20 cellular contexts compared by ENCODE assay signal in the genomic region with DNA sequence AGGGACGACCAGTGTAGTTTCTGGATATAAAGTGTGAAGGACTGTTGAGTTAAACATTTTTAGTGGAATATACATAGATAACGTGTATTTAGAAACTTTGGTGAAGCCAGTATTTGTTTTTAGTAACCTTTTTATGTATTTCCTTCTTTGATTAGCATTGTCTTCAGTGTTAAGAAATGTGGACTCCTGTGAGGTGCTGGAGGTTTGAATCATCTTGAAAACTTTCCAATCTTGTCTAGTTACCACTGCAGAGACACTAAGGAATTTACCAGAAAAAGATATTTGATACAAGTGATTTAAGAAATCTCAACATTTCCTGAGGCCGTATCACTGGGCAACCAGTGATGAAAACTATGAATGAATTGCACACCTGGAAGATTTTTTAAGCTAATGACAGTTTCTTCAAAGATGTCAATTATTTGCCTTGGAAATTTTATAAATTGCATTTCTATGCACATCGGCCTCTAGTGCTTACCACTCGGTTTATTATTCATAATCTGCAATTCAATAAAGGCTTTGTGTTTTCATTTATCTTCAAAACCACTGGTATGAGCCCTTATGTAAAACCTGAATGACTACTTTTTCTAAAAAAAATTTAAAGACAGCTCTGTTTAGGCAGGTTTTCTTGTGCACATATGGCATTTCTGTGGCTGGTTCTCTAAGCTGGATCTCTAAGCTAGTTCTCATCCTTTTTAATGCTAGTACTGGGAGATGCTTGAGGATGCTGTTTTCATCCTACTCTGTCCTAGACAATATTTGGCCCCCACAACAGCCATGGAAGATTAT. TPM values are rescaled to one million over a fixed set of nuclear protein-coding genes. Genes with fewer than 3 reads are reported as not detected.
DNase-seq lines count a peak whose midpoint lies in the region; ATAC-seq and TF ChIP-seq lines count a peak whose summit lies in the region.
"Had no signal": no experiment of that assay in that cellular context is flagged by ENCODE, and none has a peak within 500 bp of the region (broad histone marks: within the 10 kb centered on the region; RNA-seq: fewer than 3 reads in every experiment).

No MANE protein-coding gene starts in this region.

- no peaks in the 10 kb centered on the region for H3K27me3 Mint-ChIP-seq in CD4-positive, CD25-positive, alpha-beta regulatory T cell
- H3K27me3 Mint-ChIP-seq in mesothelial cell of epicardium (ENCODE audit: low read depth), result no peaks in the 10 kb centered on the region

- intact Hi-C loops in PC-3 (cut with micrococcal nuclease), result no loop called here
- intact Hi-C loops in ascending aorta (cut with DNase I), result no loop called here

- H3K36me3 Mint-ChIP-seq in CD4-positive, CD25-positive, alpha-beta regulatory T cell, result peaks cover 4% of the 10 kb centered on the region
- no peaks in the 10 kb centered on the region for H3K36me3 Mint-ChIP-seq in mesothelial cell of epicardium

- POLR2A ChIA-PET in PC-3 (lab: Charles Lee; ENCODE audit: unreplicated experiment), result interaction anchor here (0.6 kb wide), 1 partner anchor 11 kb away, joined by 4 read pairs; no protein-coding TSS in a partner anchor

- H3K27ac Mint-ChIP-seq in CD4-positive, CD25-positive, alpha-beta regulatory T cell, result peak overlapping the region in 2 of 3 donors; percentile 2 to 10
- peak overlapping the region; percentile 80 for H3K27ac Mint-ChIP-seq in mesothelial cell of epicardium

- no peaks in the 10 kb centered on the region for H3K4me1 Mint-ChIP-seq in CD4-positive, CD25-positive, alpha-beta regulatory T cell
- H3K4me1 Mint-ChIP-seq in mesothelial cell of epicardium, result peaks cover 27% of the 10 kb centered on the region
- H3K4me1 Mint-ChIP-seq: neural crest cell had no signal

- no peaks in the 10 kb centered on the region for H3K9me2 ChIP-seq in PC-3 (replicated peaks; ENCODE audit: low read length)

- no peaks in the 10 kb centered on the region for H3K4me1 ChIP-seq in CD4-positive, CD25-positive, alpha-beta regulatory T cell (ENCODE audit: control insufficient read depth, insufficient read depth, low read length, poor library complexity, severe bottlenecking)
- H3K4me1 ChIP-seq in PC-3 (ENCODE audit: insufficient read depth, low read length), result peaks cover 18% of the 10 kb centered on the region
- no peaks in the 10 kb centered on the region for H3K4me1 ChIP-seq in ascending aorta
- H3K4me1 ChIP-seq: spleen, thyroid gland had no signal

- ATAC-seq in CD4-positive, CD25-positive, alpha-beta regulatory T cell (ENCODE audit: low read depth in 2 of 2), result no peak
- ATAC-seq in PC-3, result peak; percentile 49
- no peak for ATAC-seq in HG03135 (IDR thresholded peaks at IDR 0.05; ENCODE audit: unreplicated experiment)

- H3K4me2 ChIP-seq in PC-3 (ENCODE audit: low read length), result peak overlapping the region; percentile 44

- CTCF ChIA-PET in PC-3 (lab: Charles Lee), result no interaction called here

- H3K36me3 ChIP-seq in CD4-positive, CD25-positive, alpha-beta regulatory T cell (ENCODE audit: control insufficient read depth, insufficient read depth, low read length), result peaks cover 2% of the 10 kb centered on the region
- H3K36me3 ChIP-seq in PC-3 (ENCODE audit: low read depth, low read length) (no peaks in the 10 kb centered on the region), ascending aorta (peaks cover 0 to 7% of the 10 kb centered on the region in 2 donors)

- H3K27ac ChIP-seq in CD4-positive, CD25-positive, alpha-beta regulatory T cell (ENCODE audit: insufficient read depth, low read length, poor library complexity, severe bottlenecking), result no peak overlapping the region
- no peak overlapping the region for H3K27ac ChIP-seq in PC-3 (ENCODE audit: low read length)
- no peak overlapping the region for H3K27ac ChIP-seq in ascending aorta
- H3K27ac ChIP-seq: spleen, thyroid gland had no signal

- H3K9me3 Mint-ChIP-seq in CD4-positive, CD25-positive, alpha-beta regulatory T cell, result no peaks in the 10 kb centered on the region
- H3K9me3 Mint-ChIP-seq in mesothelial cell of epicardium, result no peaks in the 10 kb centered on the region
- H3K9me3 Mint-ChIP-seq: neural crest cell had no signal

- no peaks in the 10 kb centered on the region for H4K20me1 ChIP-seq in PC-3 (ENCODE audit: low read length)

- H3K9me3 ChIP-seq in CD4-positive, CD25-positive, alpha-beta regulatory T cell (ENCODE audit: control insufficient read depth in 2 of 2, low read length in 2 of 2), result no peaks in the 10 kb centered on the region
- no peaks in the 10 kb centered on the region for H3K9me3 ChIP-seq in PC-3 (ENCODE audit: low read length)
- no peaks in the 10 kb centered on the region for H3K9me3 ChIP-seq in ascending aorta
- H3K9me3 ChIP-seq: spleen, thyroid gland had no signal

- no peaks in the 10 kb centered on the region for H3F3A ChIP-seq in PC-3 (ENCODE audit: low read length, unreplicated experiment)

- H2AFZ ChIP-seq in PC-3 (ENCODE audit: low read length), result no peak overlapping the region

- no TSS peak for BruUV-seq in PC-3 (replicated peaks; lab: Mats Ljungman, UMichigan)

- DNase-seq in CD4-positive, CD25-positive, alpha-beta regulatory T cell, result no peak
- DNase-seq in PC-3 (peak; percentile 40), cardiac fibroblast (ENCODE audit: low read depth in 2 of 2) (peak; percentile 15 to 43), mesothelial cell of epicardium (ENCODE audit: low spot score in 2 of 2, unreplicated experiment in 2 of 2) (no peak), glomerular visceral epithelial cell (ENCODE audit: extremely low spot score) (no peak), NCI-H187 treated with DMSO at 0.1 percent for 48 hours (lab: John Stamatoyannopoulos, UW) (no peak), ascending aorta (ENCODE audit: low spot score in 2 of 2) (no peak)
- DNase-seq: activated CD4-positive, CD25-positive, alpha-beta regulatory T cell treated with anti-CD3 and anti-CD28 coated beads, Interleukin-2, amount 50 U/mL, for 72 hours; activated CD8-positive, alpha-beta memory T cell treated with anti-CD3 and anti-CD28 coated beads for 24 hours; cerebellar nuclear complex; effector memory CD4-positive, alpha-beta T cell; hypothalamus; KBM-7; midbrain; NCI-H1092; spleen; T1000 had no signal

- H3K79me2 ChIP-seq in PC-3 (ENCODE audit: low read length), result no peaks in the 10 kb centered on the region

- H3K4me3 Mint-ChIP-seq in CD4-positive, CD25-positive, alpha-beta regulatory T cell, result no peak overlapping the region
- no peak overlapping the region for H3K4me3 Mint-ChIP-seq in mesothelial cell of epicardium
- H3K4me3 Mint-ChIP-seq: neural crest cell had no signal

- H3K4me3 ChIP-seq in CD4-positive, CD25-positive, alpha-beta regulatory T cell (ENCODE audit: low read depth, low read length), result no peak overlapping the region
- H3K4me3 ChIP-seq in PC-3 (ENCODE audit: low read length), result no peak overlapping the region
- H3K4me3 ChIP-seq in cardiac fibroblast (replicated peaks in 1 of 2; ENCODE audit: low read depth in 2 of 2, low read length in 2 of 2), result no peak overlapping the region
- no peak overlapping the region for H3K4me3 ChIP-seq in ascending aorta
- H3K4me3 ChIP-seq: spleen, thyroid gland had no signal

- H3K27me3 ChIP-seq in CD4-positive, CD25-positive, alpha-beta regulatory T cell (ENCODE audit: control insufficient read depth, insufficient read depth, low read length), result no peaks in the 10 kb centered on the region
- H3K27me3 ChIP-seq in PC-3 (ENCODE audit: low read length), result no peaks in the 10 kb centered on the region
- no peaks in the 10 kb centered on the region for H3K27me3 ChIP-seq in ascending aorta
- H3K27me3 ChIP-seq: spleen, thyroid gland had no signal

- H3K9ac ChIP-seq in PC-3 (ENCODE audit: low read length), result no peak overlapping the region

- TF ChIP-seq CTCF in PC-3 (conservative IDR thresholded peaks at IDR 0.05; ENCODE audit: low read depth, low read length) (no peak), cardiac fibroblast (IDR thresholded peaks at IDR 0.05; ENCODE audit: low read depth, low read length) (no peak), mesothelial cell of epicardium (IDR thresholded peaks at IDR 0.05; ENCODE audit: unreplicated experiment) (no peak), ascending aorta (IDR thresholded peaks at IDR 0.05) (no peak)

RNA-seq across cellular contexts. Expression of a gene that starts 31.4 kb away (rescaled TPM):
- total RNA-seq in CD4-positive, CD25-positive, alpha-beta regulatory T cell, result 233 TPM
- polyA plus RNA-seq in CD4-positive, CD25-positive, alpha-beta regulatory T cell, result 10 to 100 TPM; 33.1 to 52.3 (median 46.6) TPM
- total RNA-seq in PC-3 (2014; rRNA removed) (13.1 and 14.1 TPM in 2 replicates), mesothelial cell of epicardium (23.5 to 25.7 TPM (median 24.8 TPM) in 3 replicates), ascending aorta (8.2 TPM)

Comparison
In these comparisons a context has a peak if more than half of its experiments do, and no peak if none do; other contexts are left out.
1. DNase-seq: peak in PC-3 (single experiment) and cardiac fibroblast (2 of 2); none in CD4-positive, CD25-positive, alpha-beta regulatory T cell (0 of 3), mesothelial cell of epicardium (0 of 2), glomerular visceral epithelial cell (single experiment), NCI-H187 treated with DMSO at 0.1 percent for 48 hours (single experiment) and ascending aorta (0 of 2).